Comparison of ENCODE assay signal across 1 cellular context in the genomic region with DNA sequence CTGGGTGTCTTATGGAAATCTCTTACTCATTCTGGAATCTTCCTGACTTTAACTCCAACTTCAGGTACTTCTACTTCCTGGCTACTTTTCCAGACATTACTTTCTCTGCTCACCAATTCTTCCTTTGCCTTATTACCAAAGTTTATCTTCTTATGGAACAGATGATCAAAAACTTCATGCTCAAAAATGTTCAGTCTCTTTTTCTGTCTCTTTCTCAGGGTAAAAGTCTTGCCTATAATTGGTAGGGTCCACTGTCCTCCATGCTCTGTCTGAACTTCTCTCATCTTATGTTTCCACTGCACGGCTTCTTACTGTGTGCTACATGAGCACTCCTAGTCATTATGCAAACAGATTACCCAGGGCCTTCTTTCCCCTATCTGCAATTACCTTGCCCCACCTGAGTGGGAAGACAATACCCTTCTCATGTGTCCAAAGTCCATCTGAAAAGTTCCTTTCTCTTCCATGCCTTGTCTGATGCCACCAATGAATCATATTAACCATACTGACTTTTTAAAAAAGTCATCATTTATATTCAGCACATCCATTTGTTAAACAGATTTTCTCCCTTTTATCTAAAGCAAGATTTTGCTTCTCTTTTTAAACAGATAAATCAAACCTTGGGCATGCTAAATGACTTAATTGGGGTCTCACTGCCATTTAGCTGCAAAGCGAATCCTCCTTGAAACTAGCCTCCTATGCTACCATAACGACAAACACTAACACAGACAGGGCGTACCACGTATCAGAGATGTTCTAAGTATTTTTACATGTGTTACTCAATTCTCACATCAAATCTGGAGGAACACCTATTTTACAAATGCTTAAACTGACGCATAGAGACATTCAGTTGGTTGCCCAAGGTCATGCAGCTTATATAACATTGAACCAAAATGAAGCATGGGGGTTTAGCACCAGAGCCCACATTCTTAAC.
TF ChIP-seq lines count a peak whose summit lies in the region.

No MANE protein-coding gene starts in this region.

TF ChIP-seq in IMR-90, 13 proteins besides CTCF, POLR2A, EP300 and RAD21:
- TF ChIP-seq RFX5 (IDR thresholded peaks at IDR 0.05; ENCODE audit: low read depth, low read length) (no peak), MAFK (IDR thresholded peaks at IDR 0.05; ENCODE audit: low read depth, low read length) (no peak), FOS (IDR thresholded peaks at IDR 0.05; ENCODE audit: low read depth, low read length) (no peak), CEBPB (IDR thresholded peaks at IDR 0.05; ENCODE audit: low read depth, low read length) (no peak), SMC3 (IDR thresholded peaks at IDR 0.05; ENCODE audit: low read depth, low read length) (no peak), RCOR1 (IDR thresholded peaks at IDR 0.05; ENCODE audit: insufficient replicate concordance, low read length) (no peak), NFE2L2 (IDR thresholded peaks at IDR 0.05; ENCODE audit: low read depth, low read length) (no peak), MAZ (IDR thresholded peaks at IDR 0.05; ENCODE audit: borderline replicate concordance, low read depth, low read length) (no peak)
- TF ChIP-seq, protein P1, sequence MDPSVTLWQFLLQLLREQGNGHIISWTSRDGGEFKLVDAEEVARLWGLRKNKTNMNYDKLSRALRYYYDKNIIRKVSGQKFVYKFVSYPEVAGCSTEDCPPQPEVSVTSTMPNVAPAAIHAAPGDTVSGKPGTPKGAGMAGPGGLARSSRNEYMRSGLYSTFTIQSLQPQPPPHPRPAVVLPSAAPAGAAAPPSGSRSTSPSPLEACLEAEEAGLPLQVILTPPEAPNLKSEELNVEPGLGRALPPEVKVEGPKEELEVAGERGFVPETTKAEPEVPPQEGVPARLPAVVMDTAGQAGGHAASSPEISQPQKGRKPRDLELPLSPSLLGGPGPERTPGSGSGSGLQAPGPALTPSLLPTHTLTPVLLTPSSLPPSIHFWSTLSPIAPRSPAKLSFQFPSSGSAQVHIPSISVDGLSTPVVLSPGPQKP (IDR thresholded peaks at IDR 0.05; ENCODE audit: borderline replicate concordance, low read depth, low read length): no peak
TF ChIP-seq in IMR-90: peak in this region for 0.
